ENCODE assay signal across 1 cellular context in the genomic region with DNA sequence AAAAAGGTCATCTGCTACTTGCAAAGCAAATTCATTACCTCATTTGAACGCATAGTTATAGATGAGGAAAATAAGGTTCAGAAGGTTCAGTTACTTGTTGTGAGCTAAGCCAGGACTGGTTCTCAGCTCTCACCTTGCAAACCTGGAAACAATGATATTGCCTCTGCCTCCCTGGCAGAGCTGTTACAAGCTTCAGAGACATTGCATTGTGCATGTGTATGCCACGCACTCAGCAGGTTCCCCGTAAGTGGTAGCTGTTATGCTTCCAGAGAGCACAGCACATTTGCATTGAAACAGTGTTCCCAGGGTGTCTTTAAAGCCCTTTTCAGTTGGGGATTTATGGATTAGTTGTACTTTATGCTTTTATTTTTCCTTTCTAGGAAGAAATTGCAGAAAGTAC.
TF ChIP-seq lines count a peak whose summit lies in the region.

No MANE protein-coding gene starts in this region.

TF ChIP-seq in GM23338, 12 proteins besides CTCF, POLR2A, EP300 and RAD21 (continued from another document):
- TF ChIP-seq, protein P1, sequence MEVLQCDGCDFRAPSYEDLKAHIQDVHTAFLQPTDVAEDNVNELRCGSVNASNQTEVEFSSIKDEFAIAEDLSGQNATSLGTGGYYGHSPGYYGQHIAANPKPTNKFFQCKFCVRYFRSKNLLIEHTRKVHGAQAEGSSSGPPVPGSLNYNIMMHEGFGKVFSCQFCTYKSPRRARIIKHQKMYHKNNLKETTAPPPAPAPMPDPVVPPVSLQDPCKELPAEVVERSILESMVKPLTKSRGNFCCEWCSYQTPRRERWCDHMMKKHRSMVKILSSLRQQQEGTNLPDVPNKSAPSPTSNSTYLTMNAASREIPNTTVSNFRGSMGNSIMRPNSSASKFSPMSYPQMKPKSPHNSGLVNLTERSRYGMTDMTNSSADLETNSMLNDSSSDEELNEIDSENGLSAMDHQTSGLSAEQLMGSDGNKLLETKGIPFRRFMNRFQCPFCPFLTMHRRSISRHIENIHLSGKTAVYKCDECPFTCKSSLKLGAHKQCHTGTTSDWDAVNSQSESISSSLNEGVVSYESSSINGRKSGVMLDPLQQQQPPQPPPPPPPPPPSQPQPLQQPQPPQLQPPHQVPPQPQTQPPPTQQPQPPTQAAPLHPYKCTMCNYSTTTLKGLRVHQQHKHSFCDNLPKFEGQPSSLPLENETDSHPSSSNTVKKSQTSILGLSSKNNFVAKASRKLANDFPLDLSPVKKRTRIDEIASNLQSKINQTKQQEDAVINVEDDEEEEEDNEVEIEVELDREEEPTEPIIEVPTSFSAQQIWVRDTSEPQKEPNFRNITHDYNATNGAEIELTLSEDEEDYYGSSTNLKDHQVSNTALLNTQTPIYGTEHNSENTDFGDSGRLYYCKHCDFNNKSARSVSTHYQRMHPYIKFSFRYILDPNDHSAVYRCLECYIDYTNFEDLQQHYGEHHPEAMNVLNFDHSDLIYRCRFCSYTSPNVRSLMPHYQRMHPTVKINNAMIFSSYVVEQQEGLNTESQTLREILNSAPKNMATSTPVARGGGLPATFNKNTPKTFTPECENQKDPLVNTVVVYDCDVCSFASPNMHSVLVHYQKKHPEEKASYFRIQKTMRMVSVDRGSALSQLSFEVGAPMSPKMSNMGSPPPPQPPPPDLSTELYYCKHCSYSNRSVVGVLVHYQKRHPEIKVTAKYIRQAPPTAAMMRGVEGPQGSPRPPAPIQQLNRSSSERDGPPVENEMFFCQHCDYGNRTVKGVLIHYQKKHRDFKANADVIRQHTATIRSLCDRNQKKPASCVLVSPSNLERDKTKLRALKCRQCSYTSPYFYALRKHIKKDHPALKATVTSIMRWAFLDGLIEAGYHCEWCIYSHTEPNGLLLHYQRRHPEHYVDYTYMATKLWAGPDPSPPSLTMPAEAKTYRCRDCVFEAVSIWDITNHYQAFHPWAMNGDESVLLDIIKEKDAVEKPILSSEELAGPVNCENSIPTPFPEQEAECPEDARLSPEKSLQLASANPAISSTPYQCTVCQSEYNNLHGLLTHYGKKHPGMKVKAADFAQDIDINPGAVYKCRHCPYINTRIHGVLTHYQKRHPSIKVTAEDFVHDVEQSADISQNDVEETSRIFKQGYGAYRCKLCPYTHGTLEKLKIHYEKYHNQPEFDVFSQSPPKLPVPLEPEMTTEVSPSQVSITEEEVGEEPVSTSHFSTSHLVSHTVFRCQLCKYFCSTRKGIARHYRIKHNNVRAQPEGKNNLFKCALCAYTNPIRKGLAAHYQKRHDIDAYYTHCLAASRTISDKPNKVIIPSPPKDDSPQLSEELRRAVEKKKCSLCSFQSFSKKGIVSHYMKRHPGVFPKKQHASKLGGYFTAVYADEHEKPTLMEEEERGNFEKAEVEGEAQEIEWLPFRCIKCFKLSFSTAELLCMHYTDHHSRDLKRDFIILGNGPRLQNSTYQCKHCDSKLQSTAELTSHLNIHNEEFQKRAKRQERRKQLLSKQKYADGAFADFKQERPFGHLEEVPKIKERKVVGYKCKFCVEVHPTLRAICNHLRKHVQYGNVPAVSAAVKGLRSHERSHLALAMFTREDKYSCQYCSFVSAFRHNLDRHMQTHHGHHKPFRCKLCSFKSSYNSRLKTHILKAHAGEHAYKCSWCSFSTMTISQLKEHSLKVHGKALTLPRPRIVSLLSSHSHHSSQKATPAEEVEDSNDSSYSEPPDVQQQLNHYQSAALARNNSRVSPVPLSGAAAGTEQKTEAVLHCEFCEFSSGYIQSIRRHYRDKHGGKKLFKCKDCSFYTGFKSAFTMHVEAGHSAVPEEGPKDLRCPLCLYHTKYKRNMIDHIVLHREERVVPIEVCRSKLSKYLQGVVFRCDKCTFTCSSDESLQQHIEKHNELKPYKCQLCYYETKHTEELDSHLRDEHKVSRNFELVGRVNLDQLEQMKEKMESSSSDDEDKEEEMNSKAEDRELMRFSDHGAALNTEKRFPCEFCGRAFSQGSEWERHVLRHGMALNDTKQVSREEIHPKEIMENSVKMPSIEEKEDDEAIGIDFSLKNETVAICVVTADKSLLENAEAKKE (CRISPR knock-in tag; IDR thresholded peaks at IDR 0.05): no peak
- TF ChIP-seq NANOG (IDR thresholded peaks at IDR 0.05; ENCODE audit: borderline replicate concordance) (no peak), ZNF331 (CRISPR knock-in tag; IDR thresholded peaks at IDR 0.05; ENCODE audit: low read depth) (no peak), EZH2 (IDR thresholded peaks at IDR 0.05; ENCODE audit: low read depth, unreplicated experiment) (no peak), CREB1 (CRISPR knock-in tag; IDR thresholded peaks at IDR 0.05; ENCODE audit: low read depth) (no peak), ZNF114 (CRISPR knock-in tag; IDR thresholded peaks at IDR 0.05) (no peak)
